In genomic region chr6:55445648-55446204, GRCh38 we compare ENCODE assay signal across 8 cellular contexts.
DNase-seq lines count a peak whose midpoint lies in the region; ATAC-seq and TF ChIP-seq lines count a peak whose summit lies in the region.

No MANE protein-coding gene starts in this region.

- H3K4me3 ChIP-seq in brain microvascular endothelial cell (ENCODE audit: low read depth, low read length) (no peak overlapping the region), mesendoderm (ENCODE audit: low read length) (no peak overlapping the region), spleen (no peak overlapping the region)

- H3K36me3 ChIP-seq in brain microvascular endothelial cell (replicated peaks) = no peaks in the 10 kb centered on the region
- no peaks in the 10 kb centered on the region for H3K36me3 ChIP-seq in mesendoderm (ENCODE audit: control insufficient read depth, insufficient read depth, low read length)
- no peaks in the 10 kb centered on the region for H3K36me3 ChIP-seq in spleen

- no peak overlapping the region for H3K4ac ChIP-seq in mesendoderm (ENCODE audit: low read depth, low read length)

- no peak overlapping the region for H4K5ac ChIP-seq in mesendoderm (ENCODE audit: low read length)

- TF ChIP-seq POLR2A in spleen (IDR thresholded peaks at IDR 0.05) = no peak

- ATAC-seq in HG03196 (IDR thresholded peaks at IDR 0.05; ENCODE audit: unreplicated experiment) = no peak

- no peak overlapping the region for H4K8ac ChIP-seq in mesendoderm (ENCODE audit: low read depth, low read length)

- no peak overlapping the region for H2BK5ac ChIP-seq in mesendoderm (ENCODE audit: low read length)

- no peak overlapping the region for H3K18ac ChIP-seq in mesendoderm (ENCODE audit: low read length)

- no peak overlapping the region for H3K4me2 ChIP-seq in mesendoderm (ENCODE audit: low read length)

- H3K79me1 ChIP-seq in mesendoderm (ENCODE audit: low read length) = no peaks in the 10 kb centered on the region

- no peak overlapping the region for H3K9ac ChIP-seq in mesendoderm (ENCODE audit: low read length)

- no peaks in the 10 kb centered on the region for H3K4me1 ChIP-seq in mesendoderm (ENCODE audit: control insufficient read depth, low read depth, low read length)
- H3K4me1 ChIP-seq in spleen = no peaks in the 10 kb centered on the region

- H3K79me2 ChIP-seq in mesendoderm (ENCODE audit: control insufficient read depth, insufficient read depth, low read length) = no peaks in the 10 kb centered on the region

- H3K27me3 ChIP-seq in brain microvascular endothelial cell (replicated peaks) (no peaks in the 10 kb centered on the region), mesendoderm (ENCODE audit: insufficient read depth, low read length, poor library complexity) (no peaks in the 10 kb centered on the region), spleen (replicated peaks in 1 of 7) (no peaks in the 10 kb centered on the region)

- no peak overlapping the region for H3K56ac ChIP-seq in mesendoderm (ENCODE audit: low read length)

- H2AK5ac ChIP-seq in mesendoderm (ENCODE audit: low read length) = no peak overlapping the region

- in situ Hi-C loops in brain microvascular endothelial cell (cut with HindIII; ENCODE audit: low pct_ligation_motif_present, low sequenced_read_pairs) = no loop called here

- WGBS in mesendoderm (ENCODE audit: extremely low coverage, insufficient coverage, low lambda C conversion rate) = no CpG with 5 or more reads among the region's 1 CpG
- WGBS in spleen, 5 donors = 0 to 2% (median 0%) methylated on average over 1 of the region's 1 CpG

- no peaks in the 10 kb centered on the region for H3K9me3 ChIP-seq in spleen

- intact Hi-C loops in spleen (cut with DNase I; ENCODE audit: low total_unique reads) = no loop called here

- no peak overlapping the region for H3K27ac ChIP-seq in brain microvascular endothelial cell
- H3K27ac ChIP-seq in mesendoderm (ENCODE audit: low read depth, low read length) = no peak overlapping the region
- no peak overlapping the region for H3K27ac ChIP-seq in spleen

- TF ChIP-seq CTCF in brain microvascular endothelial cell (IDR thresholded peaks at IDR 0.05; ENCODE audit: low read depth, low read length, missing control alignments) (no peak), spleen (IDR thresholded peaks at IDR 0.05 in 8 of 11, conservative IDR thresholded peaks at IDR 0.05 in 3 of 11) (peak in 1 of 11 experiments; percentile 9)

- H3K23ac ChIP-seq in mesendoderm (ENCODE audit: low read length) = no peak overlapping the region

- DNase-seq in DMS 273 (lab: John Stamatoyannopoulos, UW; ENCODE audit: unreplicated experiment) (peak; percentile 49), DMS 273 treated with DMSO at 0.1 percent for 48 hours (lab: John Stamatoyannopoulos, UW) (no peak), LoVo (ENCODE audit: low spot score) (peak; percentile 26), brain microvascular endothelial cell (peak; percentile 18), mesendoderm (peak; percentile 34), spleen (no peak), C1 segment of cervical spinal cord (lab: John Stamatoyannopoulos, UW) (no peak)

- H2BK120ac ChIP-seq in mesendoderm (ENCODE audit: low read depth, low read length) = no peak overlapping the region

- no peak overlapping the region for H2BK15ac ChIP-seq in mesendoderm (replicated peaks; ENCODE audit: low read depth)

Comparison
In these comparisons a context has a peak if more than half of its experiments do, and no peak if none do; other contexts are left out.
1. DNase-seq: peak in DMS 273 (single experiment), LoVo (single experiment), brain microvascular endothelial cell (single experiment) and mesendoderm (single experiment); none in DMS 273 treated with DMSO at 0.1 percent for 48 hours (single experiment), spleen (single experiment) and C1 segment of cervical spinal cord (0 of 14).